1 cellular context compared by ENCODE assay signal in genomic region chr11:2881974-2882362, GRCh38.
TF ChIP-seq lines count a peak whose summit lies in the region.

No MANE protein-coding gene starts in this region.

TF ChIP-seq in K562, 482 proteins besides CTCF, POLR2A, EP300 and RAD21:
- TF ChIP-seq NR4A1 (CRISPR knock-in tag; IDR thresholded peaks at IDR 0.05) (no peak), NR4A1 (tag; IDR thresholded peaks at IDR 0.05) (no peak)
- TF ChIP-seq, protein P1, sequence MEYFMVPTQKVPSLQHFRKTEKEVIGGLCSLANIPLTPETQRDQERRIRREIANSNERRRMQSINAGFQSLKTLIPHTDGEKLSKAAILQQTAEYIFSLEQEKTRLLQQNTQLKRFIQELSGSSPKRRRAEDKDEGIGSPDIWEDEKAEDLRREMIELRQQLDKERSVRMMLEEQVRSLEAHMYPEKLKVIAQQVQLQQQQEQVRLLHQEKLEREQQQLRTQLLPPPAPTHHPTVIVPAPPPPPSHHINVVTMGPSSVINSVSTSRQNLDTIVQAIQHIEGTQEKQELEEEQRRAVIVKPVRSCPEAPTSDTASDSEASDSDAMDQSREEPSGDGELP (CRISPR knock-in tag; IDR thresholded peaks at IDR 0.05; ENCODE audit: borderline replicate concordance) = 0 out of 2 replicates have a peak, but pooled peaks have one; percentile 9
TF ChIP-seq in K562: peak in this region for 1.
